In the genomic region with DNA sequence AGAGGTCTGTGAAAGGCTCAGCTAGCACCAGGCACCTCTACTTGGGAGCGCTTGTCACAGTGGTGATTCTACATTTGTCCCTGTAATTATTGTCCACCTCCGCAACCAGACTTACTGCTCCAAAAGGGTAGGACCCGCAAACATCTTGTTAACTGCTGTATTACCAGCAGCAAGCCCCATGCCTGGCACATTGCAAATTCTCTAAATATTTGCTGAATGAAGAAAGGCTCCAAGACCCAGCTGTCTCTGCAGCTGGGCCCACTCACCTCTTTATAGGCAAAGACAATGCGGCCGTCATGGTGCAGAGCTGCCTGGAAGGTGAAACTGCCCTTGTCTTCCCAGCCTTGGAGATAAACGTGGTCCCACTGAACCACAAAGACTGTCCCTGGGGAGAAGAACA, we compare ENCODE assay signal across 33 cellular contexts. TPM values are rescaled to one million over a fixed set of nuclear protein-coding genes. Genes with fewer than 3 reads are reported as not detected.
"Had no signal": no experiment of that assay in that cellular context is flagged by ENCODE, and none has a peak within 500 bp of the region (broad histone marks: within the 10 kb centered on the region; RNA-seq: fewer than 3 reads in every experiment).

No MANE protein-coding gene starts in this region.

- H3K36me3 ChIP-seq: left ventricle myocardium inferior, neutrophil, pancreas, prostate gland, spleen, suprapubic skin, thoracic aorta, tibial artery, upper lobe of right lung had no signal

- H3K79me2 ChIP-seq: hepatocyte had no signal

- H3K36me3 Mint-ChIP-seq: memory B cell; natural killer cell; stimulated activated effector memory CD8-positive, alpha-beta T cell treated with anti-CD3 and anti-CD28 coated beads, Interleukin-12 subunit alpha, Interleukin-12 subunit beta, amount 100 ng/mL, for 72 hours had no signal

- H3K9me3 ChIP-seq: heart right ventricle, left ventricle myocardium inferior, mucosa of descending colon, neutrophil, pancreas, prostate gland, spleen, suprapubic skin, thoracic aorta, tibial artery, upper lobe of right lung had no signal

- H3K4me1 ChIP-seq: prostate gland, suprapubic skin, upper lobe of right lung had no signal

- H3K27me3 Mint-ChIP-seq: stimulated activated naive CD8-positive, alpha-beta T cell treated with anti-CD3 and anti-CD28 coated beads, Interleukin-15, Interleukin-2, amounts not matched to agents 100 ng/mL and 50 ng/mL, for 24 hours had no signal

- H3K4me2 ChIP-seq: hepatocyte had no signal

- H3K4me3 Mint-ChIP-seq: memory B cell; natural killer cell; stimulated activated effector memory CD8-positive, alpha-beta T cell treated with anti-CD3 and anti-CD28 coated beads, Interleukin-12 subunit alpha, Interleukin-12 subunit beta, amount 100 ng/mL, for 72 hours; stimulated activated naive CD8-positive, alpha-beta T cell treated with anti-CD3 and anti-CD28 coated beads, Interleukin-15, Interleukin-2, amounts not matched to agents 100 ng/mL and 50 ng/mL, for 24 hours had no signal

- H3K4me3 ChIP-seq: heart right ventricle, hepatocyte, left ventricle myocardium inferior, mucosa of descending colon, pancreas, prostate gland, spleen, suprapubic skin, thoracic aorta, tibial artery, upper lobe of right lung had no signal

- H3K27ac ChIP-seq: heart right ventricle, hepatocyte, left ventricle myocardium inferior, neutrophil, pancreas, prostate gland, spleen, suprapubic skin, thoracic aorta, tibial artery, upper lobe of right lung had no signal

- H3K27ac Mint-ChIP-seq: memory B cell; natural killer cell; stimulated activated effector memory CD8-positive, alpha-beta T cell treated with anti-CD3 and anti-CD28 coated beads, Interleukin-12 subunit alpha, Interleukin-12 subunit beta, amount 100 ng/mL, for 72 hours; stimulated activated naive CD8-positive, alpha-beta T cell treated with anti-CD3 and anti-CD28 coated beads, Interleukin-15, Interleukin-2, amounts not matched to agents 100 ng/mL and 50 ng/mL, for 24 hours had no signal

- H3K9me3 Mint-ChIP-seq: memory B cell; natural killer cell; stimulated activated effector memory CD8-positive, alpha-beta T cell treated with anti-CD3 and anti-CD28 coated beads, Interleukin-12 subunit alpha, Interleukin-12 subunit beta, amount 100 ng/mL, for 72 hours; stimulated activated naive CD8-positive, alpha-beta T cell treated with anti-CD3 and anti-CD28 coated beads, Interleukin-15, Interleukin-2, amounts not matched to agents 100 ng/mL and 50 ng/mL, for 24 hours had no signal

- H2AFZ ChIP-seq: hepatocyte had no signal

- H3K27me3 ChIP-seq: hepatocyte, pancreas, suprapubic skin, upper lobe of right lung had no signal

- DNase-seq: heart right ventricle; islet precursor cell; left ventricle myocardium inferior; midbrain; mucosa of descending colon; natural killer cell; pancreas; posterior cingulate gyrus; retina; small intestine; spleen; stimulated activated CD4-positive, alpha-beta T cell treated with anti-CD3 and anti-CD28 coated beads, Interleukin-4, amount 100 ng/mL, for 24 hours; stimulated activated naive CD4-positive, alpha-beta T cell; tibial artery; upper lobe of right lung had no signal

RNA-seq across cellular contexts. Expression of gene PLXDC1, which starts 44.3 kb away (rescaled TPM):
- total RNA-seq: lung microvascular endothelial cell had no signal

RNA-seq across cellular contexts. Expression of gene ARL5C, which starts 58.8 kb away (rescaled TPM):
- total RNA-seq: heart right ventricle, hepatocyte, kidney epithelial cell, left ventricle myocardium inferior, lower leg skin, lung microvascular endothelial cell, mesenteric fat pad, mucosa of descending colon, myocyte, omental fat pad, prostate gland, right cardiac atrium, sciatic nerve, spleen, subcutaneous adipose tissue, suprapubic skin, upper lobe of right lung had no signal
- polyA plus RNA-seq: heart right ventricle, hepatocyte, neural cell, right cardiac atrium, small intestine, spleen had no signal
